ENCODE assay signal across 11 cellular contexts in the genomic region with DNA sequence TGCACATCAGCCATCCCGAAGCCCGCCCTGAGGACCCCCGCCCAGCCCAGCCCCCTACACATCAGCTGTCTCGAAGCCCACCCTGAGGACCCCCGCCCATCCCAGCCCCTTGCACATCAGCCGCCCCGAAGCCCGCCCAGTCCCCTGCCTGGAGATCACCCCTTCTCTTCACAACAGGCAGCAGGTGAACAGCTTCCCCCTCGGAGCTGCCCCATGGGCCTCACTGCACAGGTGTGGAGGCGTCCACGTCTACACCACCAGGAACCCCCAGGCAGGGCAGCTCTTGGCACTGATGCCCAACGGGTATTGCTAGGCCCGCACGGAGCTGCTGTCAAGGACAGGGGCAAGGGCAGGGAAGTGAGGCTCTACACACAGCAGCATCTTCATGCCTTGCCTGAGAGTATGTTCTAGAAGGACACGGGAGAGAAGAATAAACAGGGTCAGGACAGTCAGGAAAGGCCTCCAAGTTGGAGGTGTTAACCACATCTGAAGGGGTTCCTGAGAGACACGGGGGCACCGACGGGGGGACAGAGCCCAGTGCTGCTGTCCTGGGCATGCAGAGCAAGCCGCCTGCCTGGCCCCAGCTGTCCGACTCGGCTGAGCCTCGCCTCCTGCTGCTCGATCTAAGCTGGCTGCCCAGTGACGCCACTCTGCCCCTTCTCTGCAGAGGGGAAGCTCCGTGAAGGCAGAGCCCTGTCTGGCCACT.
DNase-seq lines count a peak whose midpoint lies in the region; ATAC-seq and TF ChIP-seq lines count a peak whose summit lies in the region.
"Had no signal": no experiment of that assay in that cellular context is flagged by ENCODE, and none has a peak within 500 bp of the region (broad histone marks: within the 10 kb centered on the region; RNA-seq: fewer than 3 reads in every experiment).

No MANE protein-coding gene starts in this region.

- POLR2A ChIA-PET in activated CD8-positive, alpha-beta T cell treated with anti-CD3 and anti-CD28 coated beads, Interleukin-2, amount 10 ng/mL, durations not matched to agents 7 days and 5 days (lab: Charles Lee), result interaction anchor here (0.6 to 1.1 kb wide), 4 partner anchors 11 to 138 kb away, joined by 3 to 7 read pairs (median 4); a partner anchor contains a TSS

- no peaks in the 10 kb centered on the region for H3K9me3 Mint-ChIP-seq in activated CD8-positive, alpha-beta memory T cell treated with anti-CD3 and anti-CD28 coated beads, Interleukin-2, amount 10 ng/mL, durations not matched to agents 7 days and 5 days (ENCODE audit: low read depth)
- H3K9me3 Mint-ChIP-seq in activated CD8-positive, alpha-beta T cell treated with anti-CD3 and anti-CD28 coated beads, Interleukin-2, amount 10 ng/mL, durations not matched to agents 7 days and 5 days (ENCODE audit: insufficient read depth), result peaks cover 2% of the 10 kb centered on the region
- H3K9me3 Mint-ChIP-seq in HFFc6, result peaks cover 3% of the 10 kb centered on the region; the same call in 1 of the 2 replicates

- no peak for ATAC-seq in activated CD8-positive, alpha-beta memory T cell treated with anti-CD3 and anti-CD28 coated beads, Interleukin-2, amount 10 ng/mL, durations not matched to agents 7 days and 5 days
- ATAC-seq in activated CD8-positive, alpha-beta T cell treated with anti-CD3 and anti-CD28 coated beads, Interleukin-2, amount 10 ng/mL, durations not matched to agents 7 days and 5 days, result no peak
- no peak for ATAC-seq in HG02588 (IDR thresholded peaks at IDR 0.05; ENCODE audit: unreplicated experiment)

- TF ChIP-seq CTCF in stomach (IDR thresholded peaks at IDR 0.05) (no peak), HFFc6 (IDR thresholded peaks at IDR 0.05) (no peak), brain microvascular endothelial cell (IDR thresholded peaks at IDR 0.05; ENCODE audit: low read depth, low read length, missing control alignments) (no peak)

- no peaks in the 10 kb centered on the region for H3K36me3 ChIP-seq in stomach
- H3K36me3 ChIP-seq in brain microvascular endothelial cell (replicated peaks), result no peaks in the 10 kb centered on the region

- peaks cover 58 to 98% (median 78%) of the 10 kb centered on the region in 4 donors for H3K4me1 ChIP-seq in stomach

- intact Hi-C loops in stomach (cut with DNase I; ENCODE audit: low total_unique reads), result no loop called here

- TF ChIP-seq EP300 in stomach (IDR thresholded peaks at IDR 0.05), result no peak

- no peak overlapping the region for H3K4me3 Mint-ChIP-seq in activated CD8-positive, alpha-beta memory T cell treated with anti-CD3 and anti-CD28 coated beads, Interleukin-2, amount 10 ng/mL, durations not matched to agents 7 days and 5 days
- no peak overlapping the region for H3K4me3 Mint-ChIP-seq in activated CD8-positive, alpha-beta T cell treated with anti-CD3 and anti-CD28 coated beads, Interleukin-2, amount 10 ng/mL, durations not matched to agents 7 days and 5 days
- H3K4me3 Mint-ChIP-seq in HFFc6, result no peak overlapping the region
- H3K4me3 Mint-ChIP-seq: activated B cell treated with CpG ODN at 0.5 μM for 24 hours had no signal

- peak overlapping the region; percentile 45 for H3K27ac Mint-ChIP-seq in activated CD8-positive, alpha-beta memory T cell treated with anti-CD3 and anti-CD28 coated beads, Interleukin-2, amount 10 ng/mL, durations not matched to agents 7 days and 5 days
- H3K27ac Mint-ChIP-seq in activated CD8-positive, alpha-beta T cell treated with anti-CD3 and anti-CD28 coated beads, Interleukin-2, amount 10 ng/mL, durations not matched to agents 7 days and 5 days, result peak overlapping the region; percentile 93
- no peak overlapping the region for H3K27ac Mint-ChIP-seq in HFFc6
- H3K27ac Mint-ChIP-seq: activated B cell treated with CpG ODN at 0.5 μM for 24 hours had no signal

- H3K27me3 Mint-ChIP-seq in activated CD8-positive, alpha-beta memory T cell treated with anti-CD3 and anti-CD28 coated beads, Interleukin-2, amount 10 ng/mL, durations not matched to agents 7 days and 5 days, result no peaks in the 10 kb centered on the region
- H3K27me3 Mint-ChIP-seq in activated CD8-positive, alpha-beta T cell treated with anti-CD3 and anti-CD28 coated beads, Interleukin-2, amount 10 ng/mL, durations not matched to agents 7 days and 5 days (ENCODE audit: low read depth), result no peaks in the 10 kb centered on the region
- no peaks in the 10 kb centered on the region; the same call in none of the 2 replicates for H3K27me3 Mint-ChIP-seq in HFFc6 (ENCODE audit: insufficient read depth)
- H3K27me3 Mint-ChIP-seq: progenitor cell of endocrine pancreas had no signal

- WGBS in stomach, 5 donors, result 77 to 90% (median 89%) methylated on average over 21 to 25 of the region's 25 CpGs

- in situ Hi-C loops in brain microvascular endothelial cell (cut with HindIII; ENCODE audit: low pct_ligation_motif_present, low sequenced_read_pairs), result no loop called here

- CTCF ChIA-PET in activated CD8-positive, alpha-beta memory T cell treated with anti-CD3 and anti-CD28 coated beads, Interleukin-2, amount 10 ng/mL, durations not matched to agents 7 days and 5 days (lab: Charles Lee), result interaction anchor here (1.0 to 2.4 kb wide), 5 partner anchors 11 to 118 kb away, joined by 3 to 7 read pairs (median 4); no protein-coding TSS in a partner anchor
- CTCF ChIA-PET in activated CD8-positive, alpha-beta T cell treated with anti-CD3 and anti-CD28 coated beads, Interleukin-2, amount 10 ng/mL, durations not matched to agents 7 days and 5 days (lab: Charles Lee), result interaction anchor here (1.2 to 4.8 kb wide), 3 partner anchors 35 to 134 kb away, joined by 3 to 54 read pairs (median 4); no protein-coding TSS in a partner anchor

- DNase-seq in activated CD8-positive, alpha-beta memory T cell treated with anti-CD3 and anti-CD28 coated beads, Interleukin-2, amount 10 ng/mL, durations not matched to agents 7 days and 5 days, result peak; percentile 39
- DNase-seq in activated CD8-positive, alpha-beta memory T cell treated with anti-CD3 and anti-CD28 coated beads, Interleukin-2, amount 50 U/mL, for 4 hours, result no peak
- no peak for DNase-seq in activated CD8-positive, alpha-beta T cell treated with anti-CD3 and anti-CD28 coated beads, Interleukin-2, amount 10 ng/mL, durations not matched to agents 7 days and 5 days
- DNase-seq in islet precursor cell, result peak; percentile 46
- DNase-seq in stomach, result peak; percentile 20
- no peak for DNase-seq in HFFc6
- DNase-seq in brain microvascular endothelial cell, result no peak
- DNase-seq: activated B cell treated with CpG ODN at 0.5 μM for 24 hours, GOT3 had no signal

- no peaks in the 10 kb centered on the region for H3K9me3 ChIP-seq in stomach

- H3K4me3 ChIP-seq in stomach, result no peak overlapping the region
- H3K4me3 ChIP-seq in brain microvascular endothelial cell (ENCODE audit: low read depth, low read length), result no peak overlapping the region

- peaks cover 86% of the 10 kb centered on the region for H3K4me1 Mint-ChIP-seq in activated CD8-positive, alpha-beta memory T cell treated with anti-CD3 and anti-CD28 coated beads, Interleukin-2, amount 10 ng/mL, durations not matched to agents 7 days and 5 days
- H3K4me1 Mint-ChIP-seq in activated CD8-positive, alpha-beta T cell treated with anti-CD3 and anti-CD28 coated beads, Interleukin-2, amount 10 ng/mL, durations not matched to agents 7 days and 5 days (ENCODE audit: low read depth), result peaks cover 95% of the 10 kb centered on the region
- H3K4me1 Mint-ChIP-seq in HFFc6 (ENCODE audit: low read depth), result peaks cover 28% of the 10 kb centered on the region

- peaks cover 9% of the 10 kb centered on the region for H3K36me3 Mint-ChIP-seq in activated CD8-positive, alpha-beta memory T cell treated with anti-CD3 and anti-CD28 coated beads, Interleukin-2, amount 10 ng/mL, durations not matched to agents 7 days and 5 days
- peaks cover 39% of the 10 kb centered on the region for H3K36me3 Mint-ChIP-seq in activated CD8-positive, alpha-beta T cell treated with anti-CD3 and anti-CD28 coated beads, Interleukin-2, amount 10 ng/mL, durations not matched to agents 7 days and 5 days (ENCODE audit: low read depth)
- peaks cover 15% of the 10 kb centered on the region for H3K36me3 Mint-ChIP-seq in HFFc6 (ENCODE audit: low read depth)

- H3K27ac ChIP-seq in stomach, result peak overlapping the region in 4 of 5 donors; percentile 81 to 88 (median 86)
- H3K27ac ChIP-seq in brain microvascular endothelial cell, result no peak overlapping the region

- TF ChIP-seq POLR2A in stomach (IDR thresholded peaks at IDR 0.05), result no peak

- H3K27me3 ChIP-seq in stomach, result no peaks in the 10 kb centered on the region
- no peaks in the 10 kb centered on the region for H3K27me3 ChIP-seq in brain microvascular endothelial cell (replicated peaks)

Comparison
In these comparisons a context has a peak if more than half of its experiments do, and no peak if none do; other contexts are left out.
1. DNase-seq: peak in activated CD8-positive, alpha-beta memory T cell treated with anti-CD3 and anti-CD28 coated beads, Interleukin-2, amount 10 ng/mL, durations not matched to agents 7 days and 5 days (single experiment), islet precursor cell (single experiment) and stomach (single experiment); none in activated CD8-positive, alpha-beta memory T cell treated with anti-CD3 and anti-CD28 coated beads, Interleukin-2, amount 50 U/mL, for 4 hours (single experiment), activated CD8-positive, alpha-beta T cell treated with anti-CD3 and anti-CD28 coated beads, Interleukin-2, amount 10 ng/mL, durations not matched to agents 7 days and 5 days (single experiment), HFFc6 (single experiment) and brain microvascular endothelial cell (single experiment).